ENCODE assay signal across 25 cellular contexts in genomic region chr2:240388471-240389301, GRCh38. TPM values are rescaled to one million over a fixed set of nuclear protein-coding genes. Genes with fewer than 3 reads are reported as not detected.
DNase-seq lines count a peak whose midpoint lies in the region; ATAC-seq and TF ChIP-seq lines count a peak whose summit lies in the region.
"Had no signal": no experiment of that assay in that cellular context is flagged by ENCODE, and none has a peak within 500 bp of the region (broad histone marks: within the 10 kb centered on the region; RNA-seq: fewer than 3 reads in every experiment).

No MANE protein-coding gene starts in this region.

- no peaks in the 10 kb centered on the region for H3K27me3 ChIP-seq in heart left ventricle
- no peaks in the 10 kb centered on the region for H3K27me3 ChIP-seq in duodenal mucosa (ENCODE audit: control insufficient read depth in 1 of 2, insufficient read depth in 2 of 2, low read length in 2 of 2)
- H3K27me3 ChIP-seq in vagina: no peaks in the 10 kb centered on the region
- H3K27me3 ChIP-seq: ascending aorta, dorsolateral prefrontal cortex, MG63 had no signal

- TF ChIP-seq CTCF in heart left ventricle (IDR thresholded peaks at IDR 0.05) (no peak), mucosa of descending colon (IDR thresholded peaks at IDR 0.05) (no peak), vagina (IDR thresholded peaks at IDR 0.05) (no peak)

- H3K9me3 ChIP-seq in heart left ventricle: no peaks in the 10 kb centered on the region
- no peaks in the 10 kb centered on the region for H3K9me3 ChIP-seq in duodenal mucosa (ENCODE audit: control insufficient read depth in 1 of 2, low read length in 2 of 2)
- H3K9me3 ChIP-seq in mucosa of descending colon: no peaks in the 10 kb centered on the region
- H3K9me3 ChIP-seq in vagina: no peaks in the 10 kb centered on the region
- H3K9me3 ChIP-seq: ascending aorta, MG63 had no signal

- peak in 3 of 5 donors; percentile 23 to 52 (median 23) for DNase-seq in heart left ventricle
- DNase-seq in Right ventricle myocardium inferior (ENCODE audit: missing footprints): no peak
- peak in 2 of 3 donors; percentile 11 to 45 for DNase-seq in mucosa of descending colon
- DNase-seq in vagina (ENCODE audit: extremely low spot score in 2 of 2): no peak
- no peak for DNase-seq in activated CD4-positive, alpha-beta T cell treated with anti-CD3 and anti-CD28 coated beads, Interleukin-2, amount 10 ng/mL, durations not matched to agents 24 days and 14 days
- DNase-seq in NAMALWA (ENCODE audit: low spot score): no peak
- DNase-seq: activated CD4-positive, alpha-beta T cell treated with anti-CD3 and anti-CD28 coated beads, Interleukin-2, amount 10 ng/mL, durations not matched to agents 7 days and 5 days; activated CD8-positive, alpha-beta memory T cell treated with anti-CD3 and anti-CD28 coated beads, Interleukin-2, amount 10 ng/mL, durations not matched to agents 7 days and 5 days; activated naive CD4-positive, alpha-beta T cell treated with anti-CD3 and anti-CD28 coated beads, Interleukin-2, amount 10 ng/mL, durations not matched to agents 7 days and 5 days; Calu3; KBM-7; MG63; NCI-H1417; NCI-H2081; NCI-H226; NCI-H748 treated with DMSO at 0.1 percent for 48 hours had no signal

- no peak for TF ChIP-seq POLR2A in heart left ventricle (IDR thresholded peaks at IDR 0.05)
- no peak for TF ChIP-seq POLR2A in vagina (IDR thresholded peaks at IDR 0.05)

- no peak overlapping the region for H3K9ac ChIP-seq in duodenal mucosa (ENCODE audit: low read depth in 1 of 2, low read length in 2 of 2)

- intact Hi-C loops in heart left ventricle (cut with DNase I) (no loop called here), Right ventricle myocardium inferior (cut with DNase I) (no loop called here), mucosa of descending colon (cut with DNase I, micrococcal nuclease) (no loop called here), vagina (cut with DNase I) (loop anchor here (10.0 kb wide), 1 partner anchor 154 kb away; no protein-coding TSS in a partner anchor)
- intact Hi-C loops in activated CD4-positive, alpha-beta T cell treated with anti-CD3 and anti-CD28 coated beads, Interleukin-2, amount 10 ng/mL, durations not matched to agents 24 days and 14 days (cut with micrococcal nuclease): no loop called here

- ATAC-seq in heart left ventricle (no peak), Right ventricle myocardium inferior (no peak), mucosa of descending colon (no peak), GM19035 (IDR thresholded peaks at IDR 0.05; ENCODE audit: unreplicated experiment) (no peak)
- ATAC-seq: activated CD8-positive, alpha-beta memory T cell treated with anti-CD3 and anti-CD28 coated beads, Interleukin-2, amount 10 ng/mL, durations not matched to agents 7 days and 5 days; left lobe of liver had no signal

- H3K4me1 ChIP-seq in heart left ventricle (peaks cover 0 to 14% (median 3%) of the 10 kb centered on the region in 12 donors), duodenal mucosa (ENCODE audit: control insufficient read depth in 1 of 2, insufficient read depth in 2 of 2, low read length in 2 of 2) (no peaks in the 10 kb centered on the region), mucosa of descending colon (ENCODE audit: low read depth) (no peaks in the 10 kb centered on the region), vagina (peaks cover 15% of the 10 kb centered on the region)

- peaks cover 9% of the 10 kb centered on the region for H3K4me1 Mint-ChIP-seq in activated CD4-positive, alpha-beta T cell treated with anti-CD3 and anti-CD28 coated beads, Interleukin-2, amount 10 ng/mL, durations not matched to agents 24 days and 14 days
- H3K4me1 Mint-ChIP-seq: central memory CD8-positive, alpha-beta T cell had no signal

- H3K4me3 ChIP-seq in heart left ventricle (no peak overlapping the region), duodenal mucosa (ENCODE audit: low read depth in 1 of 2, low read length in 2 of 2) (no peak overlapping the region), mucosa of descending colon (no peak overlapping the region), vagina (no peak overlapping the region)
- H3K4me3 ChIP-seq: ascending aorta, dorsolateral prefrontal cortex, MG63 had no signal

- no peaks in the 10 kb centered on the region for H3K36me3 ChIP-seq in heart left ventricle
- no peaks in the 10 kb centered on the region for H3K36me3 ChIP-seq in duodenal mucosa (ENCODE audit: control insufficient read depth in 1 of 2, insufficient read depth in 2 of 2, low read length in 2 of 2)
- no peaks in the 10 kb centered on the region for H3K36me3 ChIP-seq in mucosa of descending colon (ENCODE audit: low read depth)
- H3K36me3 ChIP-seq in vagina: no peaks in the 10 kb centered on the region
- H3K36me3 ChIP-seq: ascending aorta, MG63 had no signal

- H3K27ac ChIP-seq in heart left ventricle: no peak overlapping the region
- H3K27ac ChIP-seq in duodenal mucosa (ENCODE audit: low read depth, low read length): peak overlapping the region; percentile 20
- H3K27ac ChIP-seq in vagina: peak overlapping the region; percentile 68
- H3K27ac ChIP-seq: C4-2B, VCaP had no signal

- H3K4me3 Mint-ChIP-seq in activated CD4-positive, alpha-beta T cell treated with anti-CD3 and anti-CD28 coated beads, Interleukin-2, amount 10 ng/mL, durations not matched to agents 24 days and 14 days: no peak overlapping the region
- H3K4me3 Mint-ChIP-seq: activated CD4-positive, alpha-beta T cell treated with anti-CD3 and anti-CD28 coated beads, Interleukin-2, amount 10 ng/mL, durations not matched to agents 7 days and 5 days; activated CD8-positive, alpha-beta memory T cell treated with anti-CD3 and anti-CD28 coated beads, Interleukin-2, amount 10 ng/mL, durations not matched to agents 7 days and 5 days; activated naive CD4-positive, alpha-beta T cell treated with anti-CD3 and anti-CD28 coated beads, Interleukin-2, amount 10 ng/mL, durations not matched to agents 7 days and 5 days; central memory CD8-positive, alpha-beta T cell had no signal

- H3K36me3 Mint-ChIP-seq in activated CD4-positive, alpha-beta T cell treated with anti-CD3 and anti-CD28 coated beads, Interleukin-2, amount 10 ng/mL, durations not matched to agents 24 days and 14 days (ENCODE audit: low read depth): no peaks in the 10 kb centered on the region
- H3K36me3 Mint-ChIP-seq: activated CD8-positive, alpha-beta memory T cell treated with anti-CD3 and anti-CD28 coated beads, Interleukin-2, amount 10 ng/mL, durations not matched to agents 7 days and 5 days; activated naive CD4-positive, alpha-beta T cell treated with anti-CD3 and anti-CD28 coated beads, Interleukin-2, amount 10 ng/mL, durations not matched to agents 7 days and 5 days had no signal

- 91 to 97% (median 94%) methylated on average over 18 to 21 of the region's 21 CpGs for WGBS in heart left ventricle, 4 donors

- peaks cover 3% of the 10 kb centered on the region for H3K27me3 Mint-ChIP-seq in activated CD4-positive, alpha-beta T cell treated with anti-CD3 and anti-CD28 coated beads, Interleukin-2, amount 10 ng/mL, durations not matched to agents 24 days and 14 days
- H3K27me3 Mint-ChIP-seq: activated CD4-positive, alpha-beta T cell treated with anti-CD3 and anti-CD28 coated beads, Interleukin-2, amount 10 ng/mL, durations not matched to agents 7 days and 5 days; activated CD8-positive, alpha-beta memory T cell treated with anti-CD3 and anti-CD28 coated beads, Interleukin-2, amount 10 ng/mL, durations not matched to agents 7 days and 5 days had no signal

- no peaks in the 10 kb centered on the region for H3K9me3 Mint-ChIP-seq in activated CD4-positive, alpha-beta T cell treated with anti-CD3 and anti-CD28 coated beads, Interleukin-2, amount 10 ng/mL, durations not matched to agents 24 days and 14 days
- H3K9me3 Mint-ChIP-seq: activated CD4-positive, alpha-beta T cell treated with anti-CD3 and anti-CD28 coated beads, Interleukin-2, amount 10 ng/mL, durations not matched to agents 7 days and 5 days; activated naive CD4-positive, alpha-beta T cell treated with anti-CD3 and anti-CD28 coated beads, Interleukin-2, amount 10 ng/mL, durations not matched to agents 7 days and 5 days; central memory CD8-positive, alpha-beta T cell had no signal

- H3K27ac Mint-ChIP-seq in activated CD4-positive, alpha-beta T cell treated with anti-CD3 and anti-CD28 coated beads, Interleukin-2, amount 10 ng/mL, durations not matched to agents 24 days and 14 days: no peak overlapping the region
- H3K27ac Mint-ChIP-seq: activated CD4-positive, alpha-beta T cell treated with anti-CD3 and anti-CD28 coated beads, Interleukin-2, amount 10 ng/mL, durations not matched to agents 7 days and 5 days; activated CD8-positive, alpha-beta memory T cell treated with anti-CD3 and anti-CD28 coated beads, Interleukin-2, amount 10 ng/mL, durations not matched to agents 7 days and 5 days; activated naive CD4-positive, alpha-beta T cell treated with anti-CD3 and anti-CD28 coated beads, Interleukin-2, amount 10 ng/mL, durations not matched to agents 7 days and 5 days; progenitor cell of endocrine pancreas had no signal

RNA-seq across cellular contexts. Expression of gene GPC1, which starts 46.8 kb away (rescaled TPM):
- total RNA-seq in heart left ventricle: 100 to 1,000 TPM; 131 to 316 (median 193) TPM
- polyA plus RNA-seq in heart left ventricle: 100 to 1,000 TPM; 134 to 209 TPM
- total RNA-seq in Right ventricle myocardium inferior: 182 TPM
- total RNA-seq in mucosa of descending colon: 10 to 100 TPM; 12.4 to 29.2 (median 15.4) TPM
- total RNA-seq in vagina: 73.2 TPM
- 5.9 and 6.6 TPM in 2 replicates for total RNA-seq in activated CD4-positive, alpha-beta T cell treated with anti-CD3 and anti-CD28 coated beads, Interleukin-2, amount 10 ng/mL, durations not matched to agents 24 days and 14 days

Comparison
In these comparisons a context has a peak if more than half of its experiments do, and no peak if none do; other contexts are left out.
1. DNase-seq: peak in heart left ventricle (3 of 5) and mucosa of descending colon (2 of 3); none in Right ventricle myocardium inferior (single experiment), vagina (0 of 2), activated CD4-positive, alpha-beta T cell treated with anti-CD3 and anti-CD28 coated beads, Interleukin-2, amount 10 ng/mL, durations not matched to agents 24 days and 14 days (single experiment) and NAMALWA (single experiment).
2. H3K27ac ChIP-seq: peak in duodenal mucosa (single experiment) and vagina (single experiment); none in heart left ventricle (0 of 12).